8 cellular contexts compared by ENCODE assay signal in genomic region chr15:45703670-45704328, GRCh38.
DNase-seq lines count a peak whose midpoint lies in the region; ATAC-seq, FAIRE-seq and TF ChIP-seq lines count a peak whose summit lies in the region.

No MANE protein-coding gene starts in this region.

- H3K27ac ChIP-seq in CD8-positive, alpha-beta T cell (ENCODE audit: low read depth, low read length), result no peak overlapping the region
- H3K27ac ChIP-seq in neural progenitor cell, result no peak overlapping the region
- no peak overlapping the region for H3K27ac ChIP-seq in pancreas

- no peaks in the 10 kb centered on the region for H3K36me3 ChIP-seq in CD8-positive, alpha-beta T cell (ENCODE audit: insufficient read depth, low read length)
- H3K36me3 ChIP-seq in NT2/D1 (ENCODE audit: insufficient read depth, insufficient read length, low read length) (no peaks in the 10 kb centered on the region), neural progenitor cell (no peaks in the 10 kb centered on the region), pancreas (no peaks in the 10 kb centered on the region)

- H3K36me3 Mint-ChIP-seq in CD8-positive, alpha-beta T cell, result peaks cover 5% of the 10 kb centered on the region
- H3K36me3 Mint-ChIP-seq in neural progenitor cell, result no peaks in the 10 kb centered on the region

- FAIRE-seq in pancreas (lab: Jason Lieb, UNC), result no peak

- H3K4me1 Mint-ChIP-seq in CD8-positive, alpha-beta T cell (ENCODE audit: low read depth), result peaks cover 11% of the 10 kb centered on the region
- H3K4me1 Mint-ChIP-seq in neural progenitor cell, result peaks cover 17% of the 10 kb centered on the region

- ATAC-seq in CD8-positive, alpha-beta T cell, result no peak
- ATAC-seq in esophagus mucosa, result peak; percentile 6
- ATAC-seq in HG02798 (IDR thresholded peaks at IDR 0.05; ENCODE audit: poor library complexity, unreplicated experiment), result no peak
- no peak for ATAC-seq in pancreas
- no peak for ATAC-seq in GM21423 (IDR thresholded peaks at IDR 0.05; ENCODE audit: unreplicated experiment)
- no peak for ATAC-seq in GM19324 (IDR thresholded peaks at IDR 0.05; ENCODE audit: low FRiP score, unreplicated experiment)

- peaks cover 6% of the 10 kb centered on the region for H3F3A ChIP-seq in neural progenitor cell (ENCODE audit: low read depth)

- POLR2A ChIA-PET in CD8-positive, alpha-beta T cell (lab: Charles Lee), result no interaction called here

- H3K9me3 ChIP-seq in CD8-positive, alpha-beta T cell (ENCODE audit: low read length), result no peaks in the 10 kb centered on the region
- H3K9me3 ChIP-seq in NT2/D1 (ENCODE audit: insufficient read depth, low read length) (no peaks in the 10 kb centered on the region), neural progenitor cell (ENCODE audit: low read depth) (no peaks in the 10 kb centered on the region), pancreas (no peaks in the 10 kb centered on the region)

- peak overlapping the region; percentile 79 for H3K4me3 ChIP-seq in CD8-positive, alpha-beta T cell (ENCODE audit: low read depth, low read length)
- H3K4me3 ChIP-seq in NT2/D1 (ENCODE audit: insufficient read length, low read depth), result peak overlapping the region; percentile 61
- peak overlapping the region; percentile 70 for H3K4me3 ChIP-seq in neural progenitor cell
- peak overlapping the region in 1 of 4 donors; percentile 59 for H3K4me3 ChIP-seq in pancreas

- H3K27me3 ChIP-seq in CD8-positive, alpha-beta T cell (ENCODE audit: insufficient read depth, low read length), result no peaks in the 10 kb centered on the region
- H3K27me3 ChIP-seq in NT2/D1 (ENCODE audit: insufficient read depth, insufficient read length) (peaks cover 11% of the 10 kb centered on the region), neural progenitor cell (peaks cover 11% of the 10 kb centered on the region), pancreas (no peaks in the 10 kb centered on the region)

- peaks cover 2% of the 10 kb centered on the region for H3K27me3 Mint-ChIP-seq in CD8-positive, alpha-beta T cell (ENCODE audit: low read depth)
- H3K27me3 Mint-ChIP-seq in neural progenitor cell (ENCODE audit: insufficient read depth, low read depth), result peaks cover 8% of the 10 kb centered on the region

- H3K9me3 Mint-ChIP-seq in CD8-positive, alpha-beta T cell, result no peaks in the 10 kb centered on the region
- H3K9me3 Mint-ChIP-seq in neural progenitor cell, result no peaks in the 10 kb centered on the region

- peak overlapping the region; percentile 92 for H3K4me2 ChIP-seq in neural progenitor cell

- no peak overlapping the region for H3K27ac Mint-ChIP-seq in CD8-positive, alpha-beta T cell
- no peak overlapping the region for H3K27ac Mint-ChIP-seq in neural progenitor cell

- no peaks in the 10 kb centered on the region for H4K20me1 ChIP-seq in neural progenitor cell (ENCODE audit: low read depth)

- peak overlapping the region; percentile 74 for H3K9ac ChIP-seq in NT2/D1 (ENCODE audit: insufficient read length, low read depth)
- H3K9ac ChIP-seq in neural progenitor cell, result no peak overlapping the region

- H3K79me2 ChIP-seq in neural progenitor cell (ENCODE audit: low read depth), result no peaks in the 10 kb centered on the region

- CTCF ChIA-PET in CD8-positive, alpha-beta T cell (lab: Charles Lee), result interaction anchor here (1.3 kb wide), 1 partner anchor 17 kb away, joined by 3 read pairs; no protein-coding TSS in a partner anchor

- peak overlapping the region; percentile 53 for H2AFZ ChIP-seq in neural progenitor cell (replicated peaks)

- no peak for DNase-seq in CD8-positive, alpha-beta T cell
- no peak for DNase-seq in NT2/D1 (ENCODE audit: low read depth, low spot score)
- peak; percentile 41 for DNase-seq in neural progenitor cell (ENCODE audit: low spot score)
- DNase-seq in pancreas, result no peak

- whole genome bisulfite sequencing in pancreas, 2 donors, result 59 to 60% methylated on average over 13 of the region's 13 CpGs

- TF ChIP-seq CTCF in CD8-positive, alpha-beta T cell (IDR thresholded peaks at IDR 0.05), result no peak
- peak; percentile 51 for TF ChIP-seq CTCF in neural progenitor cell (IDR thresholded peaks at IDR 0.05)
- TF ChIP-seq CTCF in pancreas (IDR thresholded peaks at IDR 0.05), result no peak

- intact Hi-C loops in CD8-positive, alpha-beta T cell (cut with DNase I, micrococcal nuclease), result loop anchor here in 1 of 2 experiments (2.0 kb wide), 1 partner anchor 69 kb away; the partner anchor contains the start of gene SQOR
- intact Hi-C loops in pancreas (cut with DNase I), result no loop called here

- peak overlapping the region; percentile 87 for H3K4me3 Mint-ChIP-seq in CD8-positive, alpha-beta T cell
- peak overlapping the region; percentile 69 for H3K4me3 Mint-ChIP-seq in neural progenitor cell

- H3K4me1 ChIP-seq in CD8-positive, alpha-beta T cell (ENCODE audit: insufficient read depth, low read length), result peaks cover 7% of the 10 kb centered on the region
- H3K4me1 ChIP-seq in NT2/D1 (ENCODE audit: insufficient read depth, insufficient read length) (peaks cover 6% of the 10 kb centered on the region), neural progenitor cell (peaks cover 2% of the 10 kb centered on the region), pancreas (peaks cover 0 to 3% (median 0%) of the 10 kb centered on the region in 3 donors)
